Comparison of ENCODE assay signal across 8 cellular contexts in the genomic region with DNA sequence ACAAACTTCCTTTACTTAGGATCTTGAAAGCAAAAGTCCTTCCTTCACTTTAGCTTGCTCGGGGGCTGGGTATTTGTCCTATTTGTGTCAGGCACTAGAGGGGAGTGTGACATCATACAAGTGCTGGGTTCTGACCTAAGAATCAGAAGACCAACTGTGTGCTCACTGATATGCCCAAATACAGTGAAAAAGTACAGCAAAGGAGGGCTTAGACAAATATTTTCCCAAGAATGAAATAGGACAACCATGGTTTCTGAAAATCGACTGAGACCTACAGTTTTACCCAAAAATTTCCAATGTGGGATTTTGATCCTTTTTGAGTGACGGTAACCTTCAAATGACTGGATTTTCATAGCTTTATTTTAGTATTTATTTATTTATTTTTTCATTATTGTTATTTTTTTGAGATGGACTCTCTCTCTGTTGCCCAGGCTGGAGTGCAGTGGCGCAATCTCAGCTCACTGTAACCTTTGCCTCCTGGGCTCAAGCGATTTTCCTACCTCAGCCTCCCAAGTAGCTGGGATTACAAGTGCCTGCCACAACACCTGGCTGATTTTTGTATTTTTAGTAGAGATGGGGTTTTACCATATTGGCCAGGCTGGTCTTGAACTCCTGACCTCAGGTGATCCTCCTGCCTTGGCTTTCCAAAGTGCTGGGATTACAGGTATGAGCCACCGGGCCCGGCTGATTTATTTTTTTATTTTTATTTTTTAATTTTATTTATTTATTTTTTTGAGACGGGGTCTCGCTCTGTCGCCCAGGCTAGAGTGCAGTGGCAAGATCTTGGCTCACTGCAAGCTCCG. TPM values are rescaled to one million over a fixed set of nuclear protein-coding genes. Genes with fewer than 3 reads are reported as not detected.
DNase-seq lines count a peak whose midpoint lies in the region; ATAC-seq, FAIRE-seq and TF ChIP-seq lines count a peak whose summit lies in the region.
"Not testable (repeated sequence)": the region's sequence is repeated elsewhere in the genome, so short reads cannot be mapped to it uniquely, and the experiment has no call there.

No MANE protein-coding gene starts in this region.

- not testable (repeated sequence) for H3K36me3 ChIP-seq in SK-N-SH (replicated peaks in 1 of 2; ENCODE audit: control insufficient read depth in 1 of 2, insufficient read depth in 2 of 2, low read length in 1 of 2); astrocyte (ENCODE audit: insufficient read depth, low read length); smooth muscle cell (ENCODE audit: low read depth)

- not testable (repeated sequence) for H3K4me3 ChIP-seq in LNCaP clone FGC (ENCODE audit: low read depth, low read length); SK-N-SH (ENCODE audit: low read depth in 2 of 2, low read length in 1 of 2); astrocyte (ENCODE audit: insufficient read depth, low read depth, low read length); smooth muscle cell

- H3K9ac ChIP-seq in SK-N-SH; astrocyte (ENCODE audit: low read length); smooth muscle cell (ENCODE audit: low read depth): not testable (repeated sequence)

- not testable (repeated sequence) for H3K4me3 Mint-ChIP-seq in astrocyte (ENCODE audit: unreplicated experiment)

- CTCF ChIA-PET in SK-N-SH (lab: Yijun Ruan, JAX) = interaction anchor here (0.6 to 1.3 kb wide), 2 partner anchors 116 to 217 kb away, joined by 3 read pairs; no protein-coding TSS in a partner anchor

- not testable (repeated sequence) for H3K27me3 ChIP-seq in SK-N-SH (ENCODE audit: insufficient read depth); astrocyte (ENCODE audit: insufficient read depth, low read length); smooth muscle cell (ENCODE audit: low read depth)

- not testable (repeated sequence) for H3K4me2 ChIP-seq in SK-N-SH; astrocyte (ENCODE audit: low read length); smooth muscle cell

- not testable (repeated sequence) for H2AFZ ChIP-seq in SK-N-SH (ENCODE audit: low read depth); astrocyte (ENCODE audit: low read depth, low read length)
- H2AFZ ChIP-seq in smooth muscle cell (ENCODE audit: low read depth) = peak overlapping the region; percentile 18

- POLR2A ChIA-PET in SK-N-SH (lab: Yijun Ruan, JAX) = not testable (repeated sequence)

- H3K4me1 ChIP-seq in SK-N-SH (ENCODE audit: control insufficient read depth in 1 of 2, insufficient read depth in 2 of 2, low read depth in 1 of 2, low read length in 1 of 2); smooth muscle cell (ENCODE audit: low read depth): not testable (repeated sequence)
- peaks cover 17% of the 10 kb centered on the region for H3K4me1 ChIP-seq in astrocyte (ENCODE audit: insufficient read depth, low read length)

- TF ChIP-seq CTCF in D721Med (IDR thresholded peaks at IDR 0.05; ENCODE audit: insufficient read depth, missing control alignments) = peak; percentile 35
- TF ChIP-seq CTCF in LNCaP clone FGC (IDR thresholded peaks at IDR 0.05; ENCODE audit: control insufficient read depth, extremely low read depth, insufficient read depth) = peak; percentile 30; the same call in 1 of the 2 replicates
- peak; percentile 37 for TF ChIP-seq CTCF in SK-N-SH (IDR thresholded peaks at IDR 0.05)
- not testable (repeated sequence) for TF ChIP-seq CTCF in astrocyte (IDR thresholded peaks at IDR 0.05; ENCODE audit: insufficient read depth, low read depth, low read length)
- peak; percentile 17 for TF ChIP-seq CTCF in smooth muscle cell (IDR thresholded peaks at IDR 0.05; ENCODE audit: borderline replicate concordance, insufficient read depth, poor library complexity, severe bottlenecking)

- not testable (repeated sequence) for H3K27ac Mint-ChIP-seq in astrocyte (ENCODE audit: unreplicated experiment)

- H4K20me1 ChIP-seq in SK-N-SH (ENCODE audit: insufficient read depth); astrocyte (ENCODE audit: insufficient read depth, low read length); smooth muscle cell (ENCODE audit: low read depth): not testable (repeated sequence)

- not testable (repeated sequence) for H3K9me3 ChIP-seq in SK-N-SH; astrocyte (ENCODE audit: insufficient read depth, low read depth, low read length); smooth muscle cell (replicated peaks; ENCODE audit: low read depth)

- not testable (repeated sequence) for H3F3A ChIP-seq in SK-N-SH (replicated peaks; ENCODE audit: insufficient read depth); smooth muscle cell (ENCODE audit: low read depth)

- not testable (repeated sequence) for H3K27me3 Mint-ChIP-seq in astrocyte (ENCODE audit: low read depth, unreplicated experiment)

- WGBS in SK-N-SH (ENCODE audit: low lambda C conversion rate) = 83% methylated on average over 11 of the region's 11 CpGs
- 88% methylated on average over 11 of the region's 11 CpGs for WGBS in smooth muscle cell (ENCODE audit: low lambda C conversion rate)

- H3K9me3 Mint-ChIP-seq in astrocyte (ENCODE audit: unreplicated experiment) = not testable (repeated sequence)

- peak; percentile 61 for ATAC-seq in GM19324 (IDR thresholded peaks at IDR 0.05; ENCODE audit: low FRiP score, unreplicated experiment)
- ATAC-seq in HG02852 (IDR thresholded peaks at IDR 0.05; ENCODE audit: unreplicated experiment) = peak; percentile 82

- peaks cover 11% of the 10 kb centered on the region for H3K4me1 Mint-ChIP-seq in astrocyte (ENCODE audit: low read depth, unreplicated experiment)

- H3K27ac ChIP-seq in SK-N-SH (ENCODE audit: low read depth in 2 of 2, low read length in 1 of 2); astrocyte (ENCODE audit: low read depth, low read length); smooth muscle cell (ENCODE audit: low read depth): not testable (repeated sequence)

- FAIRE-seq in D721Med (lab: Jason Lieb, UNC); astrocyte (lab: Jason Lieb, UNC): not testable (repeated sequence)

- not testable (repeated sequence) for H3K9me2 ChIP-seq in SK-N-SH

- DNase-seq in D721Med (ENCODE audit: insufficient read length, low spot score); LNCaP clone FGC (ENCODE audit: low read depth); smooth muscle cell (lab: John Stamatoyannopoulos, UW; ENCODE audit: unreplicated experiment): not testable (repeated sequence)
- peak; percentile 4 for DNase-seq in SK-N-SH
- DNase-seq in astrocyte (ENCODE audit: low read depth) = peak; percentile 32
- DNase-seq in iPS DF 19.7 (ENCODE audit: low read depth, low spot score) = peak; percentile 12

- TF ChIP-seq EP300 in SK-N-SH (IDR thresholded peaks at IDR 0.05; ENCODE audit: borderline replicate concordance in 1 of 2, low read depth in 1 of 2, low read length in 1 of 2) = not testable (repeated sequence)

- not testable (repeated sequence) for H3K79me2 ChIP-seq in SK-N-SH (ENCODE audit: insufficient read depth); astrocyte (ENCODE audit: insufficient read depth, low read length); smooth muscle cell (ENCODE audit: low read depth)

- TF ChIP-seq RAD21 in SK-N-SH (IDR thresholded peaks at IDR 0.05; ENCODE audit: low read length) = peak; percentile 47

- not testable (repeated sequence) for H3K36me3 Mint-ChIP-seq in astrocyte (ENCODE audit: low read depth, unreplicated experiment)

RNA-seq across cellular contexts. Expression of gene MIA2, which starts 1.8 kb away (rescaled TPM):
- polyA plus RNA-seq in SK-N-SH (2012; rRNA removed) (2.6 and 4.7 TPM in 2 replicates), smooth muscle cell (14.5 and 14.6 TPM in 2 replicates)
- polyA plus RNA-seq in SK-N-SH (2012; cell fraction: cytosol; rRNA removed) = 2.7 and 3.6 TPM in 2 replicates
- polyA plus RNA-seq in SK-N-SH (2012; cell fraction: nucleus; rRNA removed) = 4.0 and 6.8 TPM in 2 replicates
- total RNA-seq in astrocyte (18.2 and 20.7 TPM in 2 replicates), smooth muscle cell (18.6 and 28.4 TPM in 2 replicates)

RNA-seq across cellular contexts. Expression of gene PNN, which starts 56.9 kb away (rescaled TPM):
- polyA plus RNA-seq in SK-N-SH (2012; rRNA removed) (8.8 and 14.7 TPM in 2 replicates), smooth muscle cell (26.0 and 56.0 TPM in 2 replicates)
- polyA plus RNA-seq in SK-N-SH (2012; cell fraction: cytosol; rRNA removed) = 6.7 and 8.4 TPM in 2 replicates
- 59.0 and 85.4 TPM in 2 replicates for polyA plus RNA-seq in SK-N-SH (2012; cell fraction: nucleus; rRNA removed)
- total RNA-seq in astrocyte (67.3 and 78.1 TPM in 2 replicates), smooth muscle cell (30.7 and 34.0 TPM in 2 replicates)
